ENCODE assay signal across 24 cellular contexts in the genomic region with DNA sequence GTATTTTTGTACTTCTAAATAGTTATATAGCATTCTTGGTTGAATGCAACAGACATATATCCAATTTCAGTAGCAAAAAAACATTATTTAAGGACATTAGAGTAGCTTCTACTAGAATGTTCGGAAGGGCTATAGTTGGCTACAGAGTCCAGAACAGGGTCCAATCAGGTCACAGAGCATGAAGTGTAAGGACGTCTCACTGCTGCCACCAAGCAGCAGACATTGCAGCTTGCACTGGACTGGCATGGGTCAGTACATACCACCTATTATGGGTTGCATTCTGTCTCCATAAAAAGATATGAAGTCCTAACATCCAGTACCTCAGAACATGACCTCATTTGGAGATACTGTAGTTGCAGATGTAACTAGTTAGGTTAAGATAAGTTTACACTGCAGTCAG.
DNase-seq lines count a peak whose midpoint lies in the region; ATAC-seq, FAIRE-seq and TF ChIP-seq lines count a peak whose summit lies in the region.
"Had no signal": no experiment of that assay in that cellular context is flagged by ENCODE, and none has a peak within 500 bp of the region (broad histone marks: within the 10 kb centered on the region; RNA-seq: fewer than 3 reads in every experiment).

No MANE protein-coding gene starts in this region.

- peak; percentile 40; the same call in 1 of the 2 replicates for ATAC-seq in PC-3
- ATAC-seq: activated naive CD4-positive, alpha-beta T cell treated with anti-CD3 and anti-CD28 coated beads, Interleukin-2, amount 50 U/mL, for 72 hours; activated T-helper 17 cell treated with anti-CD3 and anti-CD28 coated beads, Interleukin-2, amount 50 U/mL, for 72 hours; heart right ventricle; natural killer cell treated with Interleukin-12 subunit alpha and Interleukin-12 subunit beta and Interleukin-15 and Interleukin-18, amount 100 ng/mL, for 72 hours; pancreas had no signal

- peaks cover 40% of the 10 kb centered on the region for H3K27me3 ChIP-seq in PC-3 (ENCODE audit: low read length)
- H3K27me3 ChIP-seq: pancreas had no signal

- no peak for FAIRE-seq in HTR-8/SVneo (lab: Jason Lieb, UNC)
- FAIRE-seq: pancreas had no signal

- no peak overlapping the region for H3K9ac ChIP-seq in PC-3 (ENCODE audit: low read length)

- no peaks in the 10 kb centered on the region for H3K79me2 ChIP-seq in PC-3 (ENCODE audit: low read length)

- H4K20me1 ChIP-seq in PC-3 (ENCODE audit: low read length), result no peaks in the 10 kb centered on the region

- DNase-seq in Ammon's horn (ENCODE audit: low spot score) (peak; percentile 49), GM20000 (ENCODE audit: low spot score) (no peak), PC-3 (peak; percentile 2), head of caudate nucleus (peak in 23 of 42 donors; percentile 4 to 57 (median 20)), NCI-H1105 treated with DMSO at 0.1 percent for 48 hours (lab: John Stamatoyannopoulos, UW) (no peak), HTR-8/SVneo (ENCODE audit: insufficient read length, low spot score) (no peak), AML-193 (lab: John Stamatoyannopoulos, UW) (no peak), LoVo (ENCODE audit: low spot score) (no peak)
- DNase-seq: activated CD4-positive, alpha-beta T cell treated with anti-CD3 and anti-CD28 coated beads for 4 hours; aorta; central memory CD4-positive, alpha-beta T cell; GF-D8; heart right ventricle; HFFc6; midbrain; NCI-H1436; NCI-H524; OCI-M1; pancreas; SHP77; stimulated activated CD8-positive, alpha-beta memory T cell treated with anti-CD3 and anti-CD28 coated beads, Interleukin-4, amount 100 ng/mL, for 48 hours had no signal

- POLR2A ChIA-PET in PC-3 (lab: Charles Lee; ENCODE audit: unreplicated experiment), result no interaction called here

- CTCF ChIA-PET in PC-3 (lab: Charles Lee), result no interaction called here

- TF ChIP-seq CTCF in GM20000 (IDR thresholded peaks at IDR 0.05; ENCODE audit: extremely low read depth, missing control alignments), result peak; percentile 18
- TF ChIP-seq CTCF in PC-3 (conservative IDR thresholded peaks at IDR 0.05; ENCODE audit: low read depth, low read length), result peak; percentile 27; the same call in 1 of the 2 replicates

- no peak overlapping the region for H2AFZ ChIP-seq in PC-3 (ENCODE audit: low read length)

- H3K9me2 ChIP-seq in PC-3 (replicated peaks; ENCODE audit: low read length), result no peaks in the 10 kb centered on the region

- no peaks in the 10 kb centered on the region for H3K9me3 ChIP-seq in PC-3 (ENCODE audit: low read length)
- H3K9me3 ChIP-seq: heart right ventricle, pancreas had no signal

- no peak overlapping the region for H3K27ac ChIP-seq in PC-3 (ENCODE audit: low read length)
- H3K27ac ChIP-seq: heart right ventricle, pancreas had no signal

- no peaks in the 10 kb centered on the region for H3F3A ChIP-seq in PC-3 (ENCODE audit: low read length, unreplicated experiment)

- H3K4me2 ChIP-seq in PC-3 (ENCODE audit: low read length), result no peak overlapping the region

- H3K4me1 ChIP-seq in PC-3 (ENCODE audit: insufficient read depth, low read length), result no peaks in the 10 kb centered on the region
- H3K4me1 ChIP-seq: heart right ventricle, pancreas had no signal

- no peak overlapping the region for H3K4me3 ChIP-seq in PC-3 (ENCODE audit: low read length)
- H3K4me3 ChIP-seq: heart right ventricle, pancreas had no signal

- intact Hi-C loops in PC-3 (cut with micrococcal nuclease), result no loop called here
- intact Hi-C loops in head of caudate nucleus (cut with DNase I), result no loop called here

- BruUV-seq in PC-3 (replicated peaks; lab: Mats Ljungman, UMichigan), result no TSS peak

- no peaks in the 10 kb centered on the region for H3K36me3 ChIP-seq in PC-3 (ENCODE audit: low read depth, low read length)
- H3K36me3 ChIP-seq: heart right ventricle, pancreas had no signal

Comparison
In these comparisons a context has a peak if more than half of its experiments do, and no peak if none do; other contexts are left out.
1. DNase-seq: peak in Ammon's horn (single experiment), PC-3 (single experiment) and head of caudate nucleus (23 of 42); none in GM20000 (single experiment), NCI-H1105 treated with DMSO at 0.1 percent for 48 hours (single experiment), HTR-8/SVneo (single experiment), AML-193 (0 of 2) and LoVo (single experiment).